20 cellular contexts compared by ENCODE assay signal in genomic region chr1:240602189-240602588, GRCh38. TPM values are rescaled to one million over a fixed set of nuclear protein-coding genes. Genes with fewer than 3 reads are reported as not detected.
DNase-seq lines count a peak whose midpoint lies in the region; ATAC-seq and TF ChIP-seq lines count a peak whose summit lies in the region.
"Had no signal": no experiment of that assay in that cellular context is flagged by ENCODE, and none has a peak within 500 bp of the region (broad histone marks: within the 10 kb centered on the region; RNA-seq: fewer than 3 reads in every experiment).

No MANE protein-coding gene starts in this region.

- H3K27ac ChIP-seq in cardiac muscle cell (no peak overlapping the region), right cardiac atrium (ENCODE audit: low read length) (no peak overlapping the region)
- H3K27ac ChIP-seq: esophagus muscularis mucosa, transverse colon had no signal

- no peak overlapping the region for H3K4me3 ChIP-seq in cardiac muscle cell
- no peak overlapping the region for H3K4me3 ChIP-seq in right cardiac atrium (ENCODE audit: low read length)
- no peak overlapping the region for H3K4me3 ChIP-seq in adipocyte (ENCODE audit: low read length)
- H3K4me3 ChIP-seq in fibroblast of villous mesenchyme (ENCODE audit: low read depth, low read length), result no peak overlapping the region
- H3K4me3 ChIP-seq: esophagus muscularis mucosa, transverse colon had no signal

- H3K4me1 ChIP-seq in cardiac muscle cell (ENCODE audit: low read depth) (peaks cover 15% of the 10 kb centered on the region), right cardiac atrium (ENCODE audit: control insufficient read depth, insufficient read depth, low read length) (no peaks in the 10 kb centered on the region), adipocyte (ENCODE audit: control insufficient read depth, insufficient read depth, low read length) (peaks cover 3% of the 10 kb centered on the region)

- H3K9me3 ChIP-seq in cardiac muscle cell (ENCODE audit: low read depth), result no peaks in the 10 kb centered on the region
- H3K9me3 ChIP-seq in right cardiac atrium (ENCODE audit: control insufficient read depth, low read length), result no peaks in the 10 kb centered on the region
- H3K9me3 ChIP-seq in adipocyte (ENCODE audit: control insufficient read depth, low read length), result no peaks in the 10 kb centered on the region
- H3K9me3 ChIP-seq: esophagus muscularis mucosa, transverse colon had no signal

- H3K27me3 ChIP-seq in cardiac muscle cell, result no peaks in the 10 kb centered on the region
- H3K27me3 ChIP-seq in right cardiac atrium (ENCODE audit: control insufficient read depth, insufficient read depth), result no peaks in the 10 kb centered on the region
- no peaks in the 10 kb centered on the region for H3K27me3 ChIP-seq in adipocyte (replicated peaks; ENCODE audit: control insufficient read depth, insufficient read depth, low read length)
- H3K27me3 ChIP-seq: esophagus muscularis mucosa, transverse colon had no signal

- peak in 1 of 2 donors; percentile 5 for DNase-seq in cardiac muscle cell (ENCODE audit: low read depth in 1 of 2, low spot score in 1 of 2)
- DNase-seq in right cardiac atrium, result no peak
- peak; percentile 69 for DNase-seq in adipocyte (ENCODE audit: low read depth)
- DNase-seq in fibroblast of villous mesenchyme (ENCODE audit: low read depth), result peak; percentile 8
- DNase-seq in stimulated activated naive CD4-positive, alpha-beta T cell treated with Interleukin-2 at 50 U/mL for 16 hours (lab: John Stamatoyannopoulos, UW), result no peak
- no peak for DNase-seq in NCI-H1092 (lab: John Stamatoyannopoulos, UW)
- no peak for DNase-seq in DMS 273 treated with DMSO at 0.1 percent for 48 hours (lab: John Stamatoyannopoulos, UW)
- DNase-seq in cardiac septum (ENCODE audit: low spot score), result no peak
- DNase-seq: activated naive CD4-positive, alpha-beta T cell; activated T-cell treated with anti-CD3 and anti-CD28 coated beads for 4 hours; CD4-positive, alpha-beta T cell; DND-41; hypothalamus; mesendoderm; MV-4-11; NCI-H2029 treated with DMSO at 0.1 percent for 48 hours; NCI-H69; stimulated activated naive B cell treated with anti-CD40 and anti-IgM and Interleukin-4, amounts not matched to agents 10 μg/mL and 1 μg/mL and 100 μg/mL, for 72 hours; transverse colon had no signal

- TF ChIP-seq CTCF in cardiac muscle cell (IDR thresholded peaks at IDR 0.05; ENCODE audit: low read depth, low read length) (peak; percentile 3), fibroblast of villous mesenchyme (IDR thresholded peaks at IDR 0.05; ENCODE audit: insufficient read depth, low read depth, low read length) (no peak)

- no peak for ATAC-seq in right cardiac atrium
- ATAC-seq: stimulated activated naive B cell treated with anti-CD40 and anti-IgM and Interleukin-4, amounts not matched to agents 10 μg/mL and 1 μg/mL and 100 μg/mL, for 72 hours had no signal

- intact Hi-C loops in right cardiac atrium (cut with DNase I), result no loop called here
- intact Hi-C loops in cardiac septum (cut with DNase I), result no loop called here

- no peaks in the 10 kb centered on the region for H3K36me3 ChIP-seq in cardiac muscle cell
- no peaks in the 10 kb centered on the region for H3K36me3 ChIP-seq in adipocyte (ENCODE audit: control insufficient read depth, insufficient read depth, low read length, severe bottlenecking)
- H3K36me3 ChIP-seq: esophagus muscularis mucosa, transverse colon had no signal

- no peak overlapping the region for H3K9ac ChIP-seq in adipocyte (ENCODE audit: low read length)

- 53% methylated on average over 2 of the region's 2 CpGs for WGBS in right cardiac atrium

RNA-seq across cellular contexts. Expression of gene GREM2, which starts 9.8 kb away (rescaled TPM):
- total RNA-seq in cardiac muscle cell (10.5 and 11.6 TPM in 2 replicates), right cardiac atrium (under 1 TPM in 1 of 4 donors, not detected in 3; 0.09 TPM), fibroblast of villous mesenchyme (1.3 and 6.8 TPM in 2 replicates), cardiac septum (not detected)
- polyA plus RNA-seq in cardiac muscle cell (13.0 and 17.2 TPM in 2 replicates), right cardiac atrium (0.23 TPM)

Comparison
In these comparisons a context has a peak if more than half of its experiments do, and no peak if none do; other contexts are left out.
1. DNase-seq: peak in adipocyte (single experiment) and fibroblast of villous mesenchyme (single experiment); none in right cardiac atrium (0 of 3), stimulated activated naive CD4-positive, alpha-beta T cell treated with Interleukin-2 at 50 U/mL for 16 hours (single experiment), NCI-H1092 (single experiment), DMS 273 treated with DMSO at 0.1 percent for 48 hours (single experiment) and cardiac septum (single experiment).